1 cellular context compared by ENCODE assay signal in the genomic region with DNA sequence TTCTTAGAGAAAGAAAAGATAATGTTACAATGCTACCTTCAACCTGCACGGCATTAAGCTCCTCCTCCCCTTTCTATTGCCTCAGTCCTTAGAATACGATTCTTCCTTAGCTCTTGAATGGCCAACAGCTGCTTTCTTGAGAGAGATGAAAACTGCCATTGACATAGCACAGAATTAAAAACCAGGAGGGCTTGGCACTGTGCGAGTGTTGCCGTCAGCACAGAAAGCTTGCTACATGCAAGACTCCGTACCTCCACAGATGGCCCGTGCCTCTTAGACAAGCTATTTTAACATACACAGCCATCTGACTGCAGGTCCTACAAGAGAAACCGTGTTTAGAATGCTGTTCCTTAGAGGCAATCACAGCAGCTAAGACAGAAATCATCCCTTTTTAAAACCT.
TF ChIP-seq lines count a peak whose summit lies in the region.

No MANE protein-coding gene starts in this region.

TF ChIP-seq in GM23338, 12 proteins besides CTCF, POLR2A, EP300 and RAD21 (continued from another document):
- TF ChIP-seq ZNF462 (CRISPR knock-in tag; IDR thresholded peaks at IDR 0.05) = no peak
